ENCODE assay signal across 13 cellular contexts in the genomic region with DNA sequence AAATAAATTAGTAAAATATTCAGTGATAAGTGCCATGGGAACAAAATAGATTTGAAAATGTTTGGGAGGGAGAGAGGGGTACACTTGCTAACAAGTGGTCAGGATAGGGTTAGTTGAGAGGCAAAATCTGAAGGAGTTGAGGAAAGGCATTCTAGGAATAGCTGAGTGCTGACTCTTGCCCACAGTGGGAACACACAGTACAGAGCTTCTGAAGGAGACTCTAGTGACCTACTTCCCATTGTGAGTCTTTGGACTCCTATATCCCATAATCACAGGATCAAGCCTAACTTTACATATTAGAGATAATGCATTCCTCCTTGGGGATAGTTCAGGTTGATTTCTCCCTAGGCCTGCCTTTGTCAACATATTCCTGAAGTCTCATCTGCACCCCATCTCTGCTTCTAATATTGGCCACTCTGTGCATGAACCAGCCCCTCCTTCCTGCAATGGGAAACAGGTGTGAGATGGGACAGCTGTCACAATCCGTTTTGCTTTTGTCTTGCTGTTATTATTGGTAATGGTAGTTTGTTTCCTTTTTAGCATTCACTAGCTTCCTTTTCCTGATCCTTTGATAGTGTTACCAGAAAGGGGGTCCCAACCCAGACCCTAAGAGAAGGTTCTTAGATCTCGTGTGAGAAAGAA. TPM values are rescaled to one million over a fixed set of nuclear protein-coding genes. Genes with fewer than 3 reads are reported as not detected.
DNase-seq lines count a peak whose midpoint lies in the region; ATAC-seq and TF ChIP-seq lines count a peak whose summit lies in the region.
"Had no signal": no experiment of that assay in that cellular context is flagged by ENCODE, and none has a peak within 500 bp of the region (broad histone marks: within the 10 kb centered on the region; RNA-seq: fewer than 3 reads in every experiment).

No MANE protein-coding gene starts in this region.

- H3K27ac Mint-ChIP-seq in T-helper 2 cell treated with Interferon-gamma antibody and Interleukin-4, amounts not matched to agents 5 μg/mL and 100 μg/mL, for 36 hours, result no peak overlapping the region
- peak overlapping the region in 9 of 10 donors; percentile 12 to 100 (median 68) for H3K27ac Mint-ChIP-seq in naive thymus-derived CD8-positive, alpha-beta T cell

- no peak for DNase-seq in T-helper 2 cell treated with Interferon-gamma antibody and Interleukin-4, amounts not matched to agents 5 μg/mL and 100 μg/mL, for 36 hours (ENCODE audit: low spot score)
- DNase-seq in T-helper 2 cell, result no peak
- DNase-seq in LHCN-M2 (ENCODE audit: low read depth), result peak; percentile 83
- DNase-seq in astrocyte of the spinal cord (ENCODE audit: low read depth, low spot score), result peak; percentile 15
- no peak for DNase-seq in naive thymus-derived CD8-positive, alpha-beta T cell
- DNase-seq in NCI-H2196 (lab: John Stamatoyannopoulos, UW; ENCODE audit: unreplicated experiment), result no peak
- DNase-seq: activated CD4-positive, alpha-beta T cell treated with anti-CD3 and anti-CD28 coated beads, Interleukin-2, amount 50 U/mL, for 1 hour; aorta; DMS53; heart right ventricle had no signal

- no peaks in the 10 kb centered on the region for H3K27me3 Mint-ChIP-seq in T-helper 2 cell treated with Interferon-gamma antibody and Interleukin-4, amounts not matched to agents 5 μg/mL and 100 μg/mL, for 36 hours (ENCODE audit: low read depth)
- no peaks in the 10 kb centered on the region for H3K27me3 Mint-ChIP-seq in naive thymus-derived CD8-positive, alpha-beta T cell

- peaks cover 47% of the 10 kb centered on the region for H3K4me1 Mint-ChIP-seq in T-helper 2 cell treated with Interferon-gamma antibody and Interleukin-4, amounts not matched to agents 5 μg/mL and 100 μg/mL, for 36 hours (ENCODE audit: low read depth)
- peaks cover 32 to 66% (median 61%) of the 10 kb centered on the region in 4 donors for H3K4me1 Mint-ChIP-seq in naive thymus-derived CD8-positive, alpha-beta T cell

- no peak for ATAC-seq in naive thymus-derived CD8-positive, alpha-beta T cell
- ATAC-seq in HG03135 (IDR thresholded peaks at IDR 0.05; ENCODE audit: unreplicated experiment) (no peak), HG03108 (IDR thresholded peaks at IDR 0.05; ENCODE audit: unreplicated experiment) (no peak)
- ATAC-seq: heart right ventricle had no signal

- in situ Hi-C loops in astrocyte of the spinal cord (cut with HindIII; ENCODE audit: low sequenced_read_pairs), result no loop called here

- POLR2A ChIA-PET in naive thymus-derived CD8-positive, alpha-beta T cell (lab: Charles Lee), result interaction anchor here (1.1 kb wide), 2 partner anchors 31 to 60 kb away, joined by 3 to 4 read pairs; a partner anchor contains a TSS

- H3K4me3 Mint-ChIP-seq in T-helper 2 cell treated with Interferon-gamma antibody and Interleukin-4, amounts not matched to agents 5 μg/mL and 100 μg/mL, for 36 hours, result peak overlapping the region; percentile 39
- H3K4me3 Mint-ChIP-seq in naive thymus-derived CD8-positive, alpha-beta T cell, result peak overlapping the region in 4 of 10 donors; percentile 33 to 51 (median 38)

- no peak overlapping the region for H3K4me3 ChIP-seq in astrocyte of the spinal cord (ENCODE audit: low read depth, low read length)
- H3K4me3 ChIP-seq: heart right ventricle had no signal

- peaks cover 27% of the 10 kb centered on the region for H3K36me3 Mint-ChIP-seq in T-helper 2 cell treated with Interferon-gamma antibody and Interleukin-4, amounts not matched to agents 5 μg/mL and 100 μg/mL, for 36 hours (ENCODE audit: low read depth)
- peaks cover 0 to 11% (median 2%) of the 10 kb centered on the region in 3 donors for H3K36me3 Mint-ChIP-seq in naive thymus-derived CD8-positive, alpha-beta T cell

- no peak for TF ChIP-seq CTCF in astrocyte of the spinal cord (IDR thresholded peaks at IDR 0.05; ENCODE audit: low read depth, low read length)

- peaks cover 17% of the 10 kb centered on the region for H3K9me3 Mint-ChIP-seq in T-helper 2 cell treated with Interferon-gamma antibody and Interleukin-4, amounts not matched to agents 5 μg/mL and 100 μg/mL, for 36 hours
- H3K9me3 Mint-ChIP-seq in naive thymus-derived CD8-positive, alpha-beta T cell, result peaks cover 0 to 9% (median 2%) of the 10 kb centered on the region in 9 donors

RNA-seq across cellular contexts. Expression of a gene that starts 2.6 kb away (rescaled TPM):
- total RNA-seq in LHCN-M2 (2014; rRNA removed), result 9.4 and 12.5 TPM in 2 replicates
- polyA plus RNA-seq in LHCN-M2 (2012), result 5.0 TPM
- 10 to 100 TPM; 28.5 to 29.7 TPM for total RNA-seq in naive thymus-derived CD8-positive, alpha-beta T cell
- 1 to 10 TPM; 4.3 to 7.4 (median 5.9) TPM for polyA plus RNA-seq in naive thymus-derived CD8-positive, alpha-beta T cell

RNA-seq across cellular contexts. Expression of a gene that starts 29.5 kb away (rescaled TPM):
- total RNA-seq in LHCN-M2 (2014; rRNA removed), result not detected in 2 replicates
- polyA plus RNA-seq in LHCN-M2 (2012), result not detected
- total RNA-seq in naive thymus-derived CD8-positive, alpha-beta T cell, result not detected
- polyA plus RNA-seq in naive thymus-derived CD8-positive, alpha-beta T cell, result not detected
- total RNA-seq: A172, aorta, heart right ventricle had no signal
- polyA plus RNA-seq: aorta, heart right ventricle had no signal

Comparison
In these comparisons a context has a peak if more than half of its experiments do, and no peak if none do; other contexts are left out.
1. DNase-seq: peak in LHCN-M2 (single experiment) and astrocyte of the spinal cord (single experiment); none in T-helper 2 cell treated with Interferon-gamma antibody and Interleukin-4, amounts not matched to agents 5 μg/mL and 100 μg/mL, for 36 hours (single experiment), T-helper 2 cell (0 of 5), naive thymus-derived CD8-positive, alpha-beta T cell (0 of 10) and NCI-H2196 (single experiment).